Comparison of ENCODE assay signal across 1 cellular context in genomic region chr2:74708883-74709282, GRCh38.
TF ChIP-seq lines count a peak whose summit lies in the region.

No MANE protein-coding gene starts in this region.

TF ChIP-seq in IMR-90, 13 proteins besides CTCF, POLR2A, EP300 and RAD21:
- TF ChIP-seq CEBPB (IDR thresholded peaks at IDR 0.05; ENCODE audit: low read depth, low read length) (peak; percentile 87), ELK1 (IDR thresholded peaks at IDR 0.05; ENCODE audit: borderline replicate concordance, low read depth, low read length) (no peak)
